ENCODE assay signal across 8 cellular contexts in genomic region chr17:75405365-75406221, GRCh38. TPM values are rescaled to one million over a fixed set of nuclear protein-coding genes. Genes with fewer than 3 reads are reported as not detected.
DNase-seq lines count a peak whose midpoint lies in the region; TF ChIP-seq lines count a peak whose summit lies in the region.

Gene GRB2 (minus strand): TSS chr17:75405678. CDS start chr17:75393628, 12,050 bp downstream.

- no peaks in the 10 kb centered on the region for H3K36me3 ChIP-seq in neuron (ENCODE audit: insufficient read depth, low read length)

- peak within 1 kb of the TSS; percentile 91 for H2AFZ ChIP-seq in neuron (ENCODE audit: low read depth, low read length)

- CTCF ChIA-PET in HEK293T (lab: Yijun Ruan, JAX) = interaction anchor here (0.6 to 2.8 kb wide), 4 partner anchors 8 to 204 kb away, joined by 3 to 9 read pairs (median 4); partner anchors contain the start of gene MIF4GD

- no peaks in the 10 kb centered on the region for H3K9me3 ChIP-seq in neuron (ENCODE audit: low read length)

- DNase-seq in G401 (ENCODE audit: low spot score) = peak; percentile 94
- peak; percentile 99 for DNase-seq in HEK293T (ENCODE audit: extremely low spot score)
- DNase-seq in NAMALWA (ENCODE audit: low spot score) = peak; percentile 98
- DNase-seq in SK-MEL-5 (ENCODE audit: low read depth, low spot score) = peak; percentile 99
- peak; percentile 100 for DNase-seq in activated naive CD4-positive, alpha-beta T cell treated with Interleukin-2 at 50 U/mL for 16 hours
- peak; percentile 86 for DNase-seq in foreskin melanocyte
- peak; percentile 91 for DNase-seq in stromal cell of bone marrow (ENCODE audit: low read depth)

- peaks cover 10% of the 10 kb centered on the region for H3K4me1 ChIP-seq in neuron (ENCODE audit: insufficient read depth, low read length)

- H3K4me3 ChIP-seq in neuron (ENCODE audit: low read length) = peak within 1 kb of the TSS; percentile 65

- POLR2A ChIA-PET in HEK293T (lab: Yijun Ruan, JAX) = interaction anchor here (0.6 to 2.8 kb wide), 22 partner anchors 8 to 393 kb away, joined by 3 to 39 read pairs (median 4); partner anchors contain the start of genes GGA3, MIF4GD, MRPL58 and MRPS7

- in situ Hi-C loops in G401 (cut with HindIII; ENCODE audit: low sequenced_read_pairs) (no loop called here), SK-MEL-5 (cut with HindIII; ENCODE audit: low pct_unique_long_range_greater_than_20kb, low sequenced_read_pairs) (no loop called here)

- H3K27me3 ChIP-seq in neuron (ENCODE audit: insufficient read depth, low read length) = no peaks in the 10 kb centered on the region

TF ChIP-seq in HEK293T, 16 proteins besides CTCF, POLR2A, EP300 and RAD21:
- TF ChIP-seq ELF4 (IDR thresholded peaks at IDR 0.05) (no peak), PKNOX1 (IDR thresholded peaks at IDR 0.05) (peak; percentile 88)

RNA-seq across cellular contexts. Expression of gene GRB2, which starts in this region (rescaled TPM):
- 176 and 195 TPM in 2 replicates for total RNA-seq in G401 (2014; rRNA removed; shearing (Covaris generic))
- 146 and 154 TPM in 2 replicates for total RNA-seq in SK-MEL-5 (2014; rRNA removed; shearing (Covaris generic))
- polyA plus RNA-seq in SK-MEL-5 (2015; cell fraction: cytosol; rRNA removed) = 161 and 217 TPM in 2 replicates
- polyA plus RNA-seq in SK-MEL-5 (2015; cell fraction: nucleus; rRNA removed) = 29.6 and 36.2 TPM in 2 replicates

Comparison
In these comparisons a context has a peak if more than half of its experiments do, and no peak if none do; other contexts are left out.
1. Peak in every context shown above with its lines: DNase-seq and H3K4me3 ChIP-seq.